In the genomic region with DNA sequence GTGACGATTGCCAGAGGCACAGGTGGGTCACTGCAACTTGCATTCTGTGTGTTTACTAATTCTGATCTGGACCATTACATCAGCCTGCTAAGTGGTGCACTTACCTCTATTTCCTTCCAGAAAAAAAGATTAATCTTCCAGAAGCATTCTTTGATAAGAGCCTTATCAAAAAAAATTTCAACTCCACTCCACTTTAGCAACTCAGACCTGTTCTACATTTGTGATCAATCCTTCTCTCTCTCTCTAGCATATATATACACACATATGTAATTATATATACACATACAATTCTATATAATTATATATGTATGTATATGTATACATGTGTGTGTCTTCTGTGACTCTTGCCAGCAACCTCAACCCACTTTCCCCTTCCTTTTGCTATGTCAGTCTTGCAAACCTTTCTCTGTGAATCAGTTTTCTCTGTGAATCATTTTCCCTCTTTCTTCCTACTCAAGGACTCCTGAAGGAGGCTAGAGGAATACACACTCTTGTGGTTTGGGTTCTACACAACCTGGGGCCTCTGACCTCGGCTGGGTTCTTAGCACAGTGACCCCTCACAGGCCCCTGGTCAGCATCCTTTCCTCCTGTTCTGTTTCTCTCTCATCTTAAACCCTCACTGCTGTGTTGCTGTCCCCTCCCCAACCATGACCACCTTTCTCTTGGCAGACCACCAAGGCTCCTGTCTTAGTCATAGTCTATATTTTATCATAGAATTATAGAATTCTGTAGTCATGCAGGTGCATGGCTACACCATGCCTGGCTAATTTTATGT, we compare ENCODE assay signal across 9 cellular contexts.
DNase-seq lines count a peak whose midpoint lies in the region; ATAC-seq, FAIRE-seq and TF ChIP-seq lines count a peak whose summit lies in the region.
"Had no signal": no experiment of that assay in that cellular context is flagged by ENCODE, and none has a peak within 500 bp of the region (broad histone marks: within the 10 kb centered on the region; RNA-seq: fewer than 3 reads in every experiment).

No MANE protein-coding gene starts in this region.

- DNase-seq in activated naive CD4-positive, alpha-beta T cell treated with anti-CD3 and anti-CD28 coated beads, Interleukin-2, amount 10 ng/mL, durations not matched to agents 7 days and 5 days = no peak
- DNase-seq in activated naive CD4-positive, alpha-beta T cell treated with anti-CD3 and anti-CD28 coated beads for 36 hours = no peak
- DNase-seq in body of pancreas (no peak), thyroid gland (no peak), GM12892 (ENCODE audit: insufficient read length) (no peak)
- no peak for DNase-seq in activated CD8-positive, alpha-beta memory T cell treated with anti-CD3 and anti-CD28 coated beads, Interleukin-2, amount 50 U/mL, for 48 hours
- DNase-seq: SIG-M5 had no signal

- no peak for FAIRE-seq in GM12892 (lab: Jason Lieb, UNC)

- H3K27me3 ChIP-seq in body of pancreas (no peaks in the 10 kb centered on the region), liver (ENCODE audit: control insufficient read depth in 4 of 4, insufficient read depth in 4 of 4, low read length in 3 of 4) (no peaks in the 10 kb centered on the region), thyroid gland (no peaks in the 10 kb centered on the region)

- no peak overlapping the region for H3K4me3 ChIP-seq in body of pancreas
- no peak overlapping the region for H3K4me3 ChIP-seq in liver (ENCODE audit: low read depth in 1 of 3, low read length in 3 of 3)
- no peak overlapping the region for H3K4me3 ChIP-seq in thyroid gland (replicated peaks in 1 of 3)

- TF ChIP-seq CTCF in body of pancreas (IDR thresholded peaks at IDR 0.05) (no peak), liver (IDR thresholded peaks at IDR 0.05; ENCODE audit: low read depth, low read length, missing input control) (no peak), thyroid gland (IDR thresholded peaks at IDR 0.05) (no peak)

- TF ChIP-seq POLR2A in body of pancreas (IDR thresholded peaks at IDR 0.05) (no peak), thyroid gland (IDR thresholded peaks at IDR 0.05) (no peak), GM12892 (IDR thresholded peaks at IDR 0.05; ENCODE audit: low read depth, low read length) (no peak)

- H3K27me3 Mint-ChIP-seq in activated naive CD4-positive, alpha-beta T cell treated with anti-CD3 and anti-CD28 coated beads, Interleukin-2, amount 10 ng/mL, durations not matched to agents 7 days and 5 days = no peaks in the 10 kb centered on the region
- H3K27me3 Mint-ChIP-seq in activated naive CD4-positive, alpha-beta T cell treated with anti-CD3 and anti-CD28 coated beads for 36 hours (ENCODE audit: low read depth) = no peaks in the 10 kb centered on the region

- H3K36me3 ChIP-seq in body of pancreas (replicated peaks in 1 of 2; ENCODE audit: insufficient read depth in 1 of 2, low read depth in 2 of 2) = no peaks in the 10 kb centered on the region
- H3K36me3 ChIP-seq in liver (ENCODE audit: control insufficient read depth in 4 of 4, insufficient read depth in 3 of 4, low read depth in 1 of 4, low read length in 3 of 4) = no peaks in the 10 kb centered on the region
- no peaks in the 10 kb centered on the region for H3K36me3 ChIP-seq in thyroid gland

- WGBS in body of pancreas, 2 donors = 72 to 78% methylated on average over 2 of the region's 2 CpGs
- 86% methylated on average over 2 of the region's 2 CpGs for WGBS in liver
- 82 to 86% methylated on average over 2 of the region's 2 CpGs for WGBS in thyroid gland, 2 donors

- peak overlapping the region; percentile 43 for H3K27ac Mint-ChIP-seq in activated naive CD4-positive, alpha-beta T cell treated with anti-CD3 and anti-CD28 coated beads, Interleukin-2, amount 10 ng/mL, durations not matched to agents 7 days and 5 days
- no peak overlapping the region for H3K27ac Mint-ChIP-seq in activated naive CD4-positive, alpha-beta T cell treated with anti-CD3 and anti-CD28 coated beads for 36 hours

- H3K27ac ChIP-seq in body of pancreas (peak overlapping the region in 3 of 4 donors; percentile 21 to 80 (median 66)), liver (ENCODE audit: low read depth in 1 of 2, low read length in 2 of 2) (peak overlapping the region; percentile 61 to 74), thyroid gland (peak overlapping the region in 2 of 3 donors; percentile 81 to 85)

- H3K9me3 ChIP-seq in body of pancreas = no peaks in the 10 kb centered on the region
- H3K9me3 ChIP-seq in liver (ENCODE audit: control insufficient read depth in 4 of 4, low read length in 3 of 4) = peaks cover 0 to 3% (median 0%) of the 10 kb centered on the region in 4 donors
- H3K9me3 ChIP-seq in thyroid gland = no peaks in the 10 kb centered on the region

- peaks cover 5% of the 10 kb centered on the region for H3K9me3 Mint-ChIP-seq in activated naive CD4-positive, alpha-beta T cell treated with anti-CD3 and anti-CD28 coated beads, Interleukin-2, amount 10 ng/mL, durations not matched to agents 7 days and 5 days
- no peaks in the 10 kb centered on the region for H3K9me3 Mint-ChIP-seq in activated naive CD4-positive, alpha-beta T cell treated with anti-CD3 and anti-CD28 coated beads for 36 hours

- ATAC-seq in body of pancreas (peak; percentile 59), HG02852 (IDR thresholded peaks at IDR 0.05; ENCODE audit: unreplicated experiment) (no peak)

- no peak overlapping the region for H3K9ac ChIP-seq in liver (ENCODE audit: low read depth in 1 of 2, low read length in 2 of 2)

- H3K4me1 ChIP-seq in body of pancreas = peaks cover 35% of the 10 kb centered on the region
- peaks cover 5 to 18% (median 14%) of the 10 kb centered on the region in 4 donors for H3K4me1 ChIP-seq in liver (ENCODE audit: control insufficient read depth in 4 of 4, insufficient read depth in 4 of 4, low read length in 3 of 4)
- H3K4me1 ChIP-seq in thyroid gland = peaks cover 21 to 41% of the 10 kb centered on the region in 2 donors

- CTCF ChIA-PET in activated naive CD4-positive, alpha-beta T cell treated with anti-CD3 and anti-CD28 coated beads, Interleukin-2, amount 10 ng/mL, durations not matched to agents 7 days and 5 days (lab: Charles Lee) = no interaction called here
- CTCF ChIA-PET in activated naive CD4-positive, alpha-beta T cell treated with anti-CD3 and anti-CD28 coated beads for 36 hours (lab: Charles Lee) = no interaction called here

- no peak overlapping the region for H3K4me3 Mint-ChIP-seq in activated naive CD4-positive, alpha-beta T cell treated with anti-CD3 and anti-CD28 coated beads, Interleukin-2, amount 10 ng/mL, durations not matched to agents 7 days and 5 days
- no peak overlapping the region for H3K4me3 Mint-ChIP-seq in activated naive CD4-positive, alpha-beta T cell treated with anti-CD3 and anti-CD28 coated beads for 36 hours

- no peak for TF ChIP-seq RAD21 in liver (IDR thresholded peaks at IDR 0.05)

- intact Hi-C loops in activated naive CD4-positive, alpha-beta T cell treated with anti-CD3 and anti-CD28 coated beads for 36 hours (cut with micrococcal nuclease) = no loop called here
- intact Hi-C loops in body of pancreas (cut with DNase I) (no loop called here), thyroid gland (cut with DNase I) (no loop called here)

- H3K4me1 Mint-ChIP-seq in activated naive CD4-positive, alpha-beta T cell treated with anti-CD3 and anti-CD28 coated beads, Interleukin-2, amount 10 ng/mL, durations not matched to agents 7 days and 5 days = peaks cover 20% of the 10 kb centered on the region
- peaks cover 28% of the 10 kb centered on the region for H3K4me1 Mint-ChIP-seq in activated naive CD4-positive, alpha-beta T cell treated with anti-CD3 and anti-CD28 coated beads for 36 hours (ENCODE audit: low read depth)

- H3K36me3 Mint-ChIP-seq in activated naive CD4-positive, alpha-beta T cell treated with anti-CD3 and anti-CD28 coated beads, Interleukin-2, amount 10 ng/mL, durations not matched to agents 7 days and 5 days = no peaks in the 10 kb centered on the region
- H3K36me3 Mint-ChIP-seq in activated naive CD4-positive, alpha-beta T cell treated with anti-CD3 and anti-CD28 coated beads for 36 hours (ENCODE audit: low read depth) = no peaks in the 10 kb centered on the region

TF ChIP-seq in liver, 16 proteins besides CTCF, POLR2A, EP300 and RAD21 (continues in another document):
- TF ChIP-seq, protein P1, sequence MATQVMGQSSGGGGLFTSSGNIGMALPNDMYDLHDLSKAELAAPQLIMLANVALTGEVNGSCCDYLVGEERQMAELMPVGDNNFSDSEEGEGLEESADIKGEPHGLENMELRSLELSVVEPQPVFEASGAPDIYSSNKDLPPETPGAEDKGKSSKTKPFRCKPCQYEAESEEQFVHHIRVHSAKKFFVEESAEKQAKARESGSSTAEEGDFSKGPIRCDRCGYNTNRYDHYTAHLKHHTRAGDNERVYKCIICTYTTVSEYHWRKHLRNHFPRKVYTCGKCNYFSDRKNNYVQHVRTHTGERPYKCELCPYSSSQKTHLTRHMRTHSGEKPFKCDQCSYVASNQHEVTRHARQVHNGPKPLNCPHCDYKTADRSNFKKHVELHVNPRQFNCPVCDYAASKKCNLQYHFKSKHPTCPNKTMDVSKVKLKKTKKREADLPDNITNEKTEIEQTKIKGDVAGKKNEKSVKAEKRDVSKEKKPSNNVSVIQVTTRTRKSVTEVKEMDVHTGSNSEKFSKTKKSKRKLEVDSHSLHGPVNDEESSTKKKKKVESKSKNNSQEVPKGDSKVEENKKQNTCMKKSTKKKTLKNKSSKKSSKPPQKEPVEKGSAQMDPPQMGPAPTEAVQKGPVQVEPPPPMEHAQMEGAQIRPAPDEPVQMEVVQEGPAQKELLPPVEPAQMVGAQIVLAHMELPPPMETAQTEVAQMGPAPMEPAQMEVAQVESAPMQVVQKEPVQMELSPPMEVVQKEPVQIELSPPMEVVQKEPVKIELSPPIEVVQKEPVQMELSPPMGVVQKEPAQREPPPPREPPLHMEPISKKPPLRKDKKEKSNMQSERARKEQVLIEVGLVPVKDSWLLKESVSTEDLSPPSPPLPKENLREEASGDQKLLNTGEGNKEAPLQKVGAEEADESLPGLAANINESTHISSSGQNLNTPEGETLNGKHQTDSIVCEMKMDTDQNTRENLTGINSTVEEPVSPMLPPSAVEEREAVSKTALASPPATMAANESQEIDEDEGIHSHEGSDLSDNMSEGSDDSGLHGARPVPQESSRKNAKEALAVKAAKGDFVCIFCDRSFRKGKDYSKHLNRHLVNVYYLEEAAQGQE (IDR thresholded peaks at IDR 0.05) = no peak
- no peak for TF ChIP-seq FOXA2 (IDR thresholded peaks at IDR 0.05)
- TF ChIP-seq, protein P2, sequence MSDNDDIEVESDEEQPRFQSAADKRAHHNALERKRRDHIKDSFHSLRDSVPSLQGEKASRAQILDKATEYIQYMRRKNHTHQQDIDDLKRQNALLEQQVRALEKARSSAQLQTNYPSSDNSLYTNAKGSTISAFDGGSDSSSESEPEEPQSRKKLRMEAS (IDR thresholded peaks at IDR 0.05) = no peak
- no peak for TF ChIP-seq EGR1 (IDR thresholded peaks at IDR 0.05; ENCODE audit: low read depth in 2 of 2)
